31 cellular contexts compared by ENCODE assay signal in the genomic region with DNA sequence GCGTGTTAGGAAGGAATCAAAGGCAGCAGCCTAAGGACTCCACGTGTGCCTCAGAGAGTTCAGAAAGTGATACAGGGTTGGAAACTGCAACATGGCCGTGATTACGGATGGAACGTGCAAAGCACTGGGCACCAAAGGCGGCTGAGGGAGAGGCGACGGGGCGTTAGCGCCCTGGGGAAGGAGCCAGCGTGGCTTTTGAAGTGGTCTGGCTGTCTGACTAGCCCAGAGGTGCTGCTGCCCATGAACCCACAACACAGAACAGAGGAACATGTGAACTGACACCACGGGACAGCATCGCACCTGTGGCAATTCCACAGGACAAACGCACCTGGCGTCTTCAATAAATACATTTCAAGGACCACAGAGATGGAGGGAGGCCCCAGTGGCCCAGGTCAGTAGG. TPM values are rescaled to one million over a fixed set of nuclear protein-coding genes. Genes with fewer than 3 reads are reported as not detected.
"Had no signal": no experiment of that assay in that cellular context is flagged by ENCODE, and none has a peak within 500 bp of the region (broad histone marks: within the 10 kb centered on the region; RNA-seq: fewer than 3 reads in every experiment).

No MANE protein-coding gene starts in this region.

- H3K36me3 ChIP-seq: Peyer's patch had no signal

- H3K27ac Mint-ChIP-seq: activated CD8-positive, alpha-beta memory T cell treated with anti-CD3 and anti-CD28 coated beads, Interleukin-2, amount 10 ng/mL, durations not matched to agents 7 days and 5 days; activated naive CD4-positive, alpha-beta T cell treated with anti-CD3 and anti-CD28 coated beads, Interleukin-2, amount 50 U/mL, for 72 hours; activated naive CD8-positive, alpha-beta T cell treated with anti-CD3 and anti-CD28 coated beads, Interleukin-2, amount 50 U/mL, for 24 hours; activated T-cell treated with anti-CD3 and anti-CD28 coated beads, Interleukin-2, amount 50 U/mL, for 24 hours; activated T-helper 1 cell treated with anti-CD3 and anti-CD28 coated beads, Interleukin-12 subunit alpha, Interleukin-12 subunit beta, Interleukin-2, Interleukin-4 antibody, amounts not matched to agents 30 ng/mL and 10 ng/mL and 1 ng/mL, durations not matched to agents 14 hours and 24 hours and 36 hours; brain; T-helper 17 cell; WTC11 had no signal

- DNase-seq: activated CD4-positive, alpha-beta T cell treated with anti-CD3 and anti-CD28 coated beads for 48 hours; activated CD4-positive, alpha-beta T cell treated with anti-CD3 and anti-CD28 coated beads, Interleukin-2, amount 50 U/mL, for 4 hours; activated CD4-positive, CD25-positive, alpha-beta regulatory T cell treated with anti-CD3 and anti-CD28 coated beads, Interleukin-2, amount 50 U/mL, for 72 hours; activated CD8-positive, alpha-beta memory T cell treated with anti-CD3 and anti-CD28 coated beads, Interleukin-2, amount 10 ng/mL, durations not matched to agents 7 days and 5 days; activated effector memory CD4-positive, alpha-beta T cell treated with Interleukin-2 at 50 U/mL for 16 hours; activated naive CD4-positive, alpha-beta T cell treated with Interleukin-2 at 50 U/mL for 16 hours; activated naive CD8-positive, alpha-beta T cell treated with anti-CD3 and anti-CD28 coated beads, Interleukin-2, amount 50 U/mL, for 24 hours; activated T-cell treated with anti-CD3 and anti-CD28 coated beads, Interleukin-2, amount 50 U/mL, for 24 hours; amniotic stem cell; Karpas-422; NCI-H1105 treated with DMSO at 0.1 percent for 48 hours; NCI-H1436 treated with DMSO at 0.1 percent for 48 hours; NCI-H187; NCI-H2081 treated with DMSO at 0.1 percent for 48 hours; NCI-H345; NCI-H510A; NCI-H526 treated with DMSO at 0.1 percent for 48 hours; NCI-H82; NK-92 treated with Interleukin-12 subunit alpha and Interleukin-12 subunit beta, amount 100 ng/mL, for 24 hours; OCI-M1; Peyer's patch; SHP77 treated with DMSO at 0.1 percent for 48 hours; T-helper 17 cell; T-helper 9 cell had no signal

- ATAC-seq: activated CD8-positive, alpha-beta memory T cell treated with anti-CD3 and anti-CD28 coated beads, Interleukin-2, amount 10 ng/mL, durations not matched to agents 7 days and 5 days; activated naive CD4-positive, alpha-beta T cell treated with anti-CD3 and anti-CD28 coated beads, Interleukin-2, amount 50 U/mL, for 72 hours; activated naive CD8-positive, alpha-beta T cell treated with anti-CD3 and anti-CD28 coated beads, Interleukin-2, amount 50 U/mL, for 24 hours; K562; T-helper 17 cell; WTC11 had no signal

- H3K27me3 ChIP-seq: Peyer's patch had no signal

- H3K4me1 ChIP-seq: Peyer's patch had no signal

- H3K27ac ChIP-seq: Peyer's patch, RWPE1 had no signal

- H3K4me3 Mint-ChIP-seq: activated CD8-positive, alpha-beta memory T cell treated with anti-CD3 and anti-CD28 coated beads, Interleukin-2, amount 10 ng/mL, durations not matched to agents 7 days and 5 days; activated naive CD8-positive, alpha-beta T cell treated with anti-CD3 and anti-CD28 coated beads, Interleukin-2, amount 50 U/mL, for 24 hours; activated T-cell treated with anti-CD3 and anti-CD28 coated beads, Interleukin-2, amount 50 U/mL, for 24 hours; activated T-helper 1 cell treated with anti-CD3 and anti-CD28 coated beads, Interleukin-12 subunit alpha, Interleukin-12 subunit beta, Interleukin-2, Interleukin-4 antibody, amounts not matched to agents 30 ng/mL and 10 ng/mL and 1 ng/mL, durations not matched to agents 14 hours and 24 hours and 36 hours; brain; T-helper 17 cell; WTC11 had no signal

- H3K9me3 ChIP-seq: Peyer's patch had no signal

- H3K36me3 Mint-ChIP-seq: brain had no signal

- H3K4me3 ChIP-seq: K562, Peyer's patch had no signal

- H3K27me3 Mint-ChIP-seq: activated CD8-positive, alpha-beta memory T cell treated with anti-CD3 and anti-CD28 coated beads, Interleukin-2, amount 10 ng/mL, durations not matched to agents 7 days and 5 days; T-helper 17 cell had no signal

- H3K4me1 Mint-ChIP-seq: activated CD8-positive, alpha-beta memory T cell treated with anti-CD3 and anti-CD28 coated beads, Interleukin-2, amount 10 ng/mL, durations not matched to agents 7 days and 5 days; activated naive CD8-positive, alpha-beta T cell treated with anti-CD3 and anti-CD28 coated beads, Interleukin-2, amount 50 U/mL, for 24 hours; brain; WTC11 had no signal

RNA-seq across cellular contexts. Expression of gene TMEM52, which starts 18.0 kb away (rescaled TPM):
- total RNA-seq: activated CD8-positive, alpha-beta memory T cell treated with anti-CD3 and anti-CD28 coated beads, Interleukin-2, amount 10 ng/mL, durations not matched to agents 7 days and 5 days; SK-MEL-5 had no signal

RNA-seq across cellular contexts. Expression of gene CALML6, which starts 22.0 kb away (rescaled TPM):
- total RNA-seq: K562, Peyer's patch had no signal
